13 cellular contexts compared by ENCODE assay signal in the genomic region with DNA sequence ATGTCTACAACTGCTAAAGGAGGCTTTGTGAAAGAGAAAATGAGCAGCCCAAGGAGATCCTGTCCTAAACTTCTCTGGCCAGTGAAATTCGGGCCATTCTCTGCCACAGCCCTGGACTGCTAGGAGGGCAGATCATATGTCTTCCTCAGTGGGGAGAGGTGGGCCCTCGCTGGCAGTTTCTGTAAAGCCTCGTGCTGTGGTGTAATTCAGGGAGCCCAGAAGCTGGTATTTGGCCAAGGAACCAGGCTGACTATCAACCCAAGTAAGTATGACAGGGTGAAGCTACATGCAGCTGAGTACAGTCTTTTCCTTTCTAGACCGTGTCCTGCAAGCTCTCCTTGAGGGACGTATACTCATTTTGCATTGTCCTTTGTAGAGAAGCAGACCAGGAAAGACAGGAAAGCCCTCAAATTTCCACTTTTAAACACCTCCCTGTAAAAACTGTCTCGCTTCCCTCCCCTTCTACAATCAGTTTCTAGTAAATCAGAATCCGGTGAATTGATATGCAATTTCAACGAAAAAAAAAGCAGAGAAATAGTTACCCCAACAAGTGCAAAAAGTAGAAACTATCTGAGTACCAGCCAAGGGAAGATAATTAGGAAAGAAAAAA.
DNase-seq lines count a peak whose midpoint lies in the region; ATAC-seq and TF ChIP-seq lines count a peak whose summit lies in the region.
"Had no signal": no experiment of that assay in that cellular context is flagged by ENCODE, and none has a peak within 500 bp of the region (broad histone marks: within the 10 kb centered on the region; RNA-seq: fewer than 3 reads in every experiment).

No MANE protein-coding gene starts in this region.

- POLR2A ChIA-PET in activated naive CD8-positive, alpha-beta T cell treated with anti-CD3 and anti-CD28 coated beads, Interleukin-2, amount 10 ng/mL, durations not matched to agents 7 days and 5 days (lab: Charles Lee), result no interaction called here

- H3K27ac ChIP-seq in rectal smooth muscle tissue (ENCODE audit: low read depth, low read length), result peak overlapping the region; percentile 41
- H3K27ac ChIP-seq: KMS-11, WERI-Rb-1 had no signal

- H3K9me3 Mint-ChIP-seq in activated naive CD8-positive, alpha-beta T cell treated with anti-CD3 and anti-CD28 coated beads, Interleukin-2, amount 10 ng/mL, durations not matched to agents 7 days and 5 days, result no peaks in the 10 kb centered on the region
- H3K9me3 Mint-ChIP-seq: neural crest cell had no signal

- ATAC-seq in activated naive CD8-positive, alpha-beta T cell treated with anti-CD3 and anti-CD28 coated beads, Interleukin-2, amount 10 ng/mL, durations not matched to agents 7 days and 5 days (ENCODE audit: low read depth), result no peak
- no peak for ATAC-seq in HG02840 (IDR thresholded peaks at IDR 0.05; ENCODE audit: low FRiP score, unreplicated experiment)

- H3K27me3 ChIP-seq in GM06990 (replicated peaks; ENCODE audit: control insufficient read depth, insufficient read depth, low read length) (no peaks in the 10 kb centered on the region), rectal smooth muscle tissue (ENCODE audit: control insufficient read depth, insufficient read depth, low read length) (no peaks in the 10 kb centered on the region)

- H3K27ac Mint-ChIP-seq in activated naive CD8-positive, alpha-beta T cell treated with anti-CD3 and anti-CD28 coated beads, Interleukin-2, amount 10 ng/mL, durations not matched to agents 7 days and 5 days, result peak overlapping the region; percentile 75

- TF ChIP-seq CTCF in GM06990 (IDR thresholded peaks at IDR 0.05; ENCODE audit: insufficient read depth, low read length, poor library complexity, severe bottlenecking), result no peak

- peaks cover 11% of the 10 kb centered on the region for H3K4me1 ChIP-seq in rectal smooth muscle tissue (ENCODE audit: control insufficient read depth, insufficient read depth, low read length)

- H3K27me3 Mint-ChIP-seq in activated naive CD8-positive, alpha-beta T cell treated with anti-CD3 and anti-CD28 coated beads, Interleukin-2, amount 10 ng/mL, durations not matched to agents 7 days and 5 days, result no peaks in the 10 kb centered on the region

- H3K36me3 ChIP-seq in GM06990 (ENCODE audit: control insufficient read depth, insufficient read depth, low read length) (no peaks in the 10 kb centered on the region), rectal smooth muscle tissue (ENCODE audit: control insufficient read depth, insufficient read depth, low read length) (no peaks in the 10 kb centered on the region)
- H3K36me3 ChIP-seq: WERI-Rb-1 had no signal

- peak overlapping the region; percentile 29 for H3K4me3 ChIP-seq in GM06990 (replicated peaks; ENCODE audit: low read depth, low read length)
- H3K4me3 ChIP-seq in rectal smooth muscle tissue (ENCODE audit: low read length), result no peak overlapping the region

- H3K4me1 Mint-ChIP-seq in activated naive CD8-positive, alpha-beta T cell treated with anti-CD3 and anti-CD28 coated beads, Interleukin-2, amount 10 ng/mL, durations not matched to agents 7 days and 5 days, result no peaks in the 10 kb centered on the region

- no peak overlapping the region for H3K9ac ChIP-seq in rectal smooth muscle tissue (ENCODE audit: low read length)
- H3K9ac ChIP-seq: KMS-11 had no signal

- DNase-seq in GM06990 (ENCODE audit: extremely low read depth, insufficient read length), result no peak
- DNase-seq in activated naive CD8-positive, alpha-beta T cell treated with anti-CD3 and anti-CD28 coated beads, Interleukin-2, amount 10 ng/mL, durations not matched to agents 7 days and 5 days, result no peak
- DNase-seq in NCI-H2029 treated with DMSO at 0.1 percent for 48 hours (lab: John Stamatoyannopoulos, UW), result no peak
- no peak for DNase-seq in Kasumi-1 (lab: John Stamatoyannopoulos, UW)
- DNase-seq: Calu3, cortex of kidney, RPMI8226 had no signal

- peak overlapping the region; percentile 67 for H3K4me3 Mint-ChIP-seq in activated naive CD8-positive, alpha-beta T cell treated with anti-CD3 and anti-CD28 coated beads, Interleukin-2, amount 10 ng/mL, durations not matched to agents 7 days and 5 days
- H3K4me3 Mint-ChIP-seq: neural crest cell had no signal

- peaks cover 2% of the 10 kb centered on the region for H3K36me3 Mint-ChIP-seq in activated naive CD8-positive, alpha-beta T cell treated with anti-CD3 and anti-CD28 coated beads, Interleukin-2, amount 10 ng/mL, durations not matched to agents 7 days and 5 days

- peak; percentile 49 for TF ChIP-seq POLR2A in GM19193 (IDR thresholded peaks at IDR 0.05; ENCODE audit: extremely low read depth, insufficient read depth, insufficient read length)
